1 cellular context compared by ENCODE assay signal in genomic region chr10:52890281-52890680, GRCh38.
TF ChIP-seq lines count a peak whose summit lies in the region.

No MANE protein-coding gene starts in this region.

TF ChIP-seq in H1, 55 proteins besides CTCF, POLR2A, EP300 and RAD21 (continued from another document):
- TF ChIP-seq KDM5A (IDR thresholded peaks at IDR 0.05; ENCODE audit: low read length) (no peak), TBP (IDR thresholded peaks at IDR 0.05; ENCODE audit: low read depth, low read length) (no peak), GABPA (IDR thresholded peaks at IDR 0.05; ENCODE audit: borderline replicate concordance, insufficient read depth, low read length) (no peak), CHD1 (IDR thresholded peaks at IDR 0.05; ENCODE audit: low read depth, low read length) (no peak), YY1 (IDR thresholded peaks at IDR 0.05; ENCODE audit: low read depth, low read length) (no peak), SP1 (IDR thresholded peaks at IDR 0.05; ENCODE audit: low read depth, low read length) (no peak), RFX5 (IDR thresholded peaks at IDR 0.05; ENCODE audit: borderline replicate concordance, low read depth, low read length) (no peak), JUND (IDR thresholded peaks at IDR 0.05; ENCODE audit: low read length) (no peak), CEBPB (IDR thresholded peaks at IDR 0.05; ENCODE audit: low read depth, low read length) (no peak), CHD2 (IDR thresholded peaks at IDR 0.05; ENCODE audit: low read length) (no peak)
